ENCODE assay signal across 1 cellular context in the genomic region with DNA sequence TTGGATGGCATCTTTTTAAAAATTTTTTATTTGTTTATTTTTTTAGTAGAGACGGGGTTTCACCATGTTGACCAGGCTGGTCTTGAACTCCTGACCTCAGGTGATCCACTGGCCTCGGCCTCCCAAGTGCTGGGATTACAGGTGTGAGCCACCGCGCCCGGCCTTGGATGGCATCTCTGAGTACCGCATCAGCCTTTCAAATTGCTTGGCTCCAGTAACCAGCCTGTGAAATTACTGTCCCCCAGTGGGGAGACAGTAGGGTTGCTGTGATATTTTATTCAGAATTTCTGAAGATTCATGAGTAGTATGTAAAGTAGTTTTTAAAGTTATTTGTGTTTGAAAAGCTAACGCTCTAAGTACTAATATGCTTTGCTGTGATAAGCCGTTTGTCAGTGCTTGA.
TF ChIP-seq lines count a peak whose summit lies in the region.

No MANE protein-coding gene starts in this region.

TF ChIP-seq in K562, 482 proteins besides CTCF, POLR2A, EP300 and RAD21 (continued from another document):
- no peak for TF ChIP-seq ZBTB9 (CRISPR knock-in tag; IDR thresholded peaks at IDR 0.05)
- TF ChIP-seq CSDE1 (IDR thresholded peaks at IDR 0.05), result no peak
- TF ChIP-seq, protein P1, sequence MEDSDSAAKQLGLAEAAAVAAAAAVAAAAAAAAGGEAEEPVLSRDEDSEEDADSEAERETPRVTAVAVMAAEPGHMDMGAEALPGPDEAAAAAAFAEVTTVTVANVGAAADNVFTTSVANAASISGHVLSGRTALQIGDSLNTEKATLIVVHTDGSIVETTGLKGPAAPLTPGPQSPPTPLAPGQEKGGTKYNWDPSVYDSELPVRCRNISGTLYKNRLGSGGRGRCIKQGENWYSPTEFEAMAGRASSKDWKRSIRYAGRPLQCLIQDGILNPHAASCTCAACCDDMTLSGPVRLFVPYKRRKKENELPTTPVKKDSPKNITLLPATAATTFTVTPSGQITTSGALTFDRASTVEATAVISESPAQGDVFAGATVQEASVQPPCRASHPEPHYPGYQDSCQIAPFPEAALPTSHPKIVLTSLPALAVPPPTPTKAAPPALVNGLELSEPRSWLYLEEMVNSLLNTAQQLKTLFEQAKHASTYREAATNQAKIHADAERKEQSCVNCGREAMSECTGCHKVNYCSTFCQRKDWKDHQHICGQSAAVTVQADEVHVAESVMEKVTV (CRISPR knock-in tag; IDR thresholded peaks at IDR 0.05), result 0 out of 2 replicates have a peak, but pooled peaks have one; percentile 13
- no peak for TF ChIP-seq TBP (optimal IDR thresholded peaks at IDR 0.05; ENCODE audit: low read depth, low read length)
